8 cellular contexts compared by ENCODE assay signal in genomic region chr1:10494754-10495474, GRCh38. TPM values are rescaled to one million over a fixed set of nuclear protein-coding genes. Genes with fewer than 3 reads are reported as not detected.
A peak's percentile ranks its signal among the peaks of the same experiment; 100 is the strongest.
DNase-seq lines count a peak whose midpoint lies in the region; ATAC-seq and TF ChIP-seq lines count a peak whose summit lies in the region.

No MANE protein-coding gene starts in this region.

- in situ Hi-C loops in ACHN (cut with HindIII; ENCODE audit: low pct_ligation_motif_present, low pct_unique_long_range_greater_than_20kb, low sequenced_read_pairs), result no loop called here

- DNase-seq in ACHN, result peak; percentile 73
- peak; percentile 83 for DNase-seq in NCI-H2171 treated with DMSO at 0.1 percent for 48 hours (lab: John Stamatoyannopoulos, UW)
- peak; percentile 84 for DNase-seq in WTC11 (ENCODE audit: low spot score)
- peak; percentile 67 for DNase-seq in central memory CD4-positive, alpha-beta T cell
- DNase-seq in stimulated activated CD4-positive, alpha-beta T cell treated with anti-CD3 and anti-CD28 coated beads, Interleukin-1b, Interleukin-23, amount 100 ng/mL, for 24 hours (ENCODE audit: low read depth in 4 of 4, low spot score in 1 of 4), result peak; percentile 60 to 72 (median 69)

- peak overlapping the region; percentile 58 for H3K27ac ChIP-seq in layer of hippocampus (ENCODE audit: low read depth, low read length)

- H3K4me3 Mint-ChIP-seq in WTC11, result no peak overlapping the region

- ATAC-seq in GM18519 (IDR thresholded peaks at IDR 0.05; ENCODE audit: low FRiP score, unreplicated experiment) (peak; percentile 72), HG03064 (IDR thresholded peaks at IDR 0.05; ENCODE audit: low read depth, unreplicated experiment) (peak; percentile 55), WTC11 (peak; percentile 88)

- H3K9me3 Mint-ChIP-seq in WTC11, result no peaks in the 10 kb centered on the region

- TF ChIP-seq CTCF in WTC11 (IDR thresholded peaks at IDR 0.05), result peak; percentile 97

- CTCF ChIA-PET in WTC11 (lab: Charles Lee), result interaction anchor here (0.6 to 6.7 kb wide), 23 partner anchors 9 to 542 kb away, joined by 3 to 48 read pairs (median 4); partner anchors contain the start of genes CENPS, CORT and PEX14

- POLR2A ChIA-PET in WTC11 (lab: Charles Lee), result interaction anchor here (1.4 kb wide), 1 partner anchor 20 kb away, joined by 3 read pairs; the partner anchor contains the start of gene PEX14

- peaks cover 15% of the 10 kb centered on the region for H3K4me1 Mint-ChIP-seq in WTC11

- no peaks in the 10 kb centered on the region for H3K36me3 Mint-ChIP-seq in WTC11

- H3K27ac Mint-ChIP-seq in WTC11, result peak overlapping the region; percentile 67

- H3K27me3 ChIP-seq in layer of hippocampus (ENCODE audit: control insufficient read depth, insufficient read depth, low read length), result no peaks in the 10 kb centered on the region

- H3K27me3 Mint-ChIP-seq in WTC11 (ENCODE audit: low read depth), result no peaks in the 10 kb centered on the region

TF ChIP-seq in WTC11, 78 proteins besides CTCF, POLR2A, EP300 and RAD21:
- TF ChIP-seq, protein P1, sequence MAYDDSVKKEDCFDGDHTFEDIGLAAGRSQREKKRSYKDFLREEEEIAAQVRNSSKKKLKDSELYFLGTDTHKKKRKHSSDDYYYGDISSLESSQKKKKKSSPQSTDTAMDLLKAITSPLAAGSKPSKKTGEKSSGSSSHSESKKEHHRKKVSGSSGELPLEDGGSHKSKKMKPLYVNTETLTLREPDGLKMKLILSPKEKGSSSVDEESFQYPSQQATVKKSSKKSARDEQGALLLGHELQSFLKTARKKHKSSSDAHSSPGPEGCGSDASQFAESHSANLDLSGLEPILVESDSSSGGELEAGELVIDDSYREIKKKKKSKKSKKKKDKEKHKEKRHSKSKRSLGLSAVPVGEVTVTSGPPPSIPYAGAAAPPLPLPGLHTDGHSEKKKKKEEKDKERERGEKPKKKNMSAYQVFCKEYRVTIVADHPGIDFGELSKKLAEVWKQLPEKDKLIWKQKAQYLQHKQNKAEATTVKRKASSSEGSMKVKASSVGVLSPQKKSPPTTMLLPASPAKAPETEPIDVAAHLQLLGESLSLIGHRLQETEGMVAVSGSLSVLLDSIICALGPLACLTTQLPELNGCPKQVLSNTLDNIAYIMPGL (CRISPR knock-in tag; IDR thresholded peaks at IDR 0.05), result no peak
- TF ChIP-seq FOXK1 (CRISPR knock-in tag; IDR thresholded peaks at IDR 0.05) (no peak), GTF2I (CRISPR knock-in tag; conservative IDR thresholded peaks at IDR 0.05) (no peak), JUN (CRISPR knock-in tag; IDR thresholded peaks at IDR 0.05) (no peak), TCF7 (CRISPR knock-in tag; IDR thresholded peaks at IDR 0.05; ENCODE audit: low read depth) (no peak), MXD4 (CRISPR knock-in tag; IDR thresholded peaks at IDR 0.05; ENCODE audit: borderline replicate concordance) (no peak), USF2 (CRISPR knock-in tag; IDR thresholded peaks at IDR 0.05) (no peak), SOX15 (CRISPR knock-in tag; IDR thresholded peaks at IDR 0.05) (no peak), SP1 (CRISPR knock-in tag; conservative IDR thresholded peaks at IDR 0.05) (no peak), NFYB (CRISPR knock-in tag; conservative IDR thresholded peaks at IDR 0.05; ENCODE audit: low read depth) (no peak), ZNF219 (CRISPR knock-in tag; IDR thresholded peaks at IDR 0.05; ENCODE audit: borderline replicate concordance) (no peak), TP53 (CRISPR knock-in tag; IDR thresholded peaks at IDR 0.05) (no peak)
TF ChIP-seq in WTC11: peak in this region for 0.

RNA-seq across cellular contexts. Expression of gene PEX14, which starts 20.2 kb away (rescaled TPM):
- total RNA-seq in WTC11 (2021), result 27.3 to 30.5 TPM (median 27.8 TPM) in 3 replicates

RNA-seq across cellular contexts. Expression of gene DFFA, which starts 22.6 kb away (rescaled TPM):
- 86.4 to 86.7 TPM (median 86.5 TPM) in 3 replicates for total RNA-seq in WTC11 (2021)

RNA-seq across cellular contexts. Expression of gene CORT, which starts 45.1 kb away (rescaled TPM):
- total RNA-seq in WTC11 (2021), result 0.48 to 0.66 TPM (median 0.48 TPM) in 3 replicates

Comparison
In these comparisons a context has a peak if more than half of its experiments do, and no peak if none do; other contexts are left out.
1. Peak in every context shown above with its lines: DNase-seq, ATAC-seq and H3K27ac ChIP-seq.